In genomic region chr15:58302832-58303231, GRCh38 we compare ENCODE assay signal across 28 cellular contexts.
DNase-seq lines count a peak whose midpoint lies in the region; ATAC-seq, FAIRE-seq and TF ChIP-seq lines count a peak whose summit lies in the region.
"Had no signal": no experiment of that assay in that cellular context is flagged by ENCODE, and none has a peak within 500 bp of the region (broad histone marks: within the 10 kb centered on the region; RNA-seq: fewer than 3 reads in every experiment).

No MANE protein-coding gene starts in this region.

- no peak for TF ChIP-seq POLR2A in HepG2 (IDR thresholded peaks at IDR 0.05; ENCODE audit: insufficient read depth in 1 of 2, low read depth in 2 of 2, low read length in 2 of 2)

- H3K9me3 ChIP-seq in liver (ENCODE audit: control insufficient read depth in 4 of 4, low read length in 3 of 4) (no peaks in the 10 kb centered on the region), HepG2 (ENCODE audit: low read length) (no peaks in the 10 kb centered on the region)
- H3K9me3 ChIP-seq: BE2C, Caco-2, MG63, SJCRH30 had no signal

- H3K9me3 Mint-ChIP-seq in activated CD4-positive, alpha-beta T cell treated with anti-CD3 and anti-CD28 coated beads, Interleukin-2, amount 10 ng/mL, durations not matched to agents 24 days and 14 days = peaks cover 14% of the 10 kb centered on the region
- H3K9me3 Mint-ChIP-seq: HFFc6 had no signal

- H3K79me2 ChIP-seq in HepG2 (ENCODE audit: insufficient read depth, low read length) = no peaks in the 10 kb centered on the region

- peaks cover 27% of the 10 kb centered on the region for H3K4me1 Mint-ChIP-seq in activated CD4-positive, alpha-beta T cell treated with anti-CD3 and anti-CD28 coated beads, Interleukin-2, amount 10 ng/mL, durations not matched to agents 24 days and 14 days
- H3K4me1 Mint-ChIP-seq: IgD-negative memory B cell had no signal

- DNase-seq in HepG2 (ENCODE audit: low spot score) (no peak), MV-4-11 (lab: John Stamatoyannopoulos, UW) (peak; percentile 53), medulla oblongata (ENCODE audit: extremely low spot score) (peak; percentile 52), NCI-H1436 (lab: John Stamatoyannopoulos, UW) (no peak)
- no peak for DNase-seq in activated CD4-positive, alpha-beta T cell treated with anti-CD3 and anti-CD28 coated beads, Interleukin-2, amount 10 ng/mL, durations not matched to agents 24 days and 14 days
- DNase-seq in activated CD4-positive, alpha-beta T cell treated with anti-CD3 and anti-CD28 coated beads for 4 hours = no peak
- DNase-seq: BE2C; Caco-2; CD4-positive, alpha-beta T cell; DMS 273 treated with DMSO at 0.1 percent for 48 hours; DMS79 treated with DMSO at 0.1 percent for 48 hours; GM23248; H9; HFFc6; Kasumi-1; MG63; NCI-H1694 treated with DMSO at 0.1 percent for 48 hours; NCI-H2107; NCI-H446 treated with DMSO at 0.1 percent for 48 hours; NCI-H526 treated with DMSO at 0.1 percent for 48 hours; SJCRH30; T-helper 1 cell had no signal

- no peak overlapping the region for H3K4me2 ChIP-seq in HepG2 (ENCODE audit: low read depth, low read length)

- CTCF ChIA-PET in HepG2 (lab: Yijun Ruan, JAX; ENCODE audit: low intra/inter-chr PET ratio, low total read pairs) = no interaction called here

- H3K27me3 ChIP-seq in liver (ENCODE audit: control insufficient read depth in 4 of 4, insufficient read depth in 4 of 4, low read length in 3 of 4) = no peaks in the 10 kb centered on the region
- H3K27me3 ChIP-seq in HepG2 (ENCODE audit: control insufficient read depth in 1 of 2, insufficient read depth in 2 of 2, low read length in 2 of 2) = no peaks in the 10 kb centered on the region
- H3K27me3 ChIP-seq: BE2C, MG63, SJCRH30 had no signal

- H3K4me1 ChIP-seq in liver (ENCODE audit: control insufficient read depth in 4 of 4, insufficient read depth in 4 of 4, low read length in 3 of 4) (peaks cover 7 to 31% (median 16%) of the 10 kb centered on the region in 4 donors), HepG2 (ENCODE audit: insufficient read depth, low read length) (peaks cover 20% of the 10 kb centered on the region)
- H3K4me1 ChIP-seq: Caco-2, SJCRH30 had no signal

- TF ChIP-seq EP300 in HepG2 (IDR thresholded peaks at IDR 0.05; ENCODE audit: low read depth in 2 of 2, low read length in 2 of 2) (no peak), HepG2 (CRISPR knock-in tag; IDR thresholded peaks at IDR 0.05; ENCODE audit: borderline replicate concordance) (no peak)

- peak overlapping the region in 1 of 2 donors; percentile 52 for H3K27ac ChIP-seq in liver (ENCODE audit: low read depth in 1 of 2, low read length in 2 of 2)
- H3K27ac ChIP-seq in HepG2 (ENCODE audit: extremely low read length, insufficient read depth, low read length) = no peak overlapping the region
- H3K27ac ChIP-seq: GM23248, SJCRH30 had no signal

- ATAC-seq in HepG2 (no peak), HG03280 (IDR thresholded peaks at IDR 0.05; ENCODE audit: unreplicated experiment) (no peak)
- ATAC-seq: GM12878 had no signal

- H3K36me3 Mint-ChIP-seq in activated CD4-positive, alpha-beta T cell treated with anti-CD3 and anti-CD28 coated beads, Interleukin-2, amount 10 ng/mL, durations not matched to agents 24 days and 14 days (ENCODE audit: low read depth) = no peaks in the 10 kb centered on the region
- H3K36me3 Mint-ChIP-seq: IgD-negative memory B cell had no signal

- no peaks in the 10 kb centered on the region for H3K27me3 Mint-ChIP-seq in activated CD4-positive, alpha-beta T cell treated with anti-CD3 and anti-CD28 coated beads, Interleukin-2, amount 10 ng/mL, durations not matched to agents 24 days and 14 days

- H3K36me3 ChIP-seq in liver (ENCODE audit: control insufficient read depth in 4 of 4, insufficient read depth in 3 of 4, low read depth in 1 of 4, low read length in 3 of 4) (no peaks in the 10 kb centered on the region), HepG2 (replicated peaks in 1 of 2; ENCODE audit: control insufficient read depth in 1 of 2, insufficient read depth in 2 of 2, low read length in 2 of 2) (no peaks in the 10 kb centered on the region)
- H3K36me3 ChIP-seq: BE2C, MG63, SJCRH30 had no signal

- WGBS in liver = 88% methylated on average over 1 of the region's 1 CpG
- no CpG with 5 or more reads among the region's 1 CpG for WGBS in HepG2 (ENCODE audit: low lambda C conversion rate)

- no peak for TF ChIP-seq RAD21 in liver (IDR thresholded peaks at IDR 0.05)
- no peak for TF ChIP-seq RAD21 in HepG2 (CRISPR knock-in tag; IDR thresholded peaks at IDR 0.05)

- no peak for FAIRE-seq in HepG2 (lab: Jason Lieb, UNC)
- FAIRE-seq: A204.1, GM12878, HTR-8/SVneo had no signal

- H3K9ac ChIP-seq in liver (ENCODE audit: low read depth in 1 of 2, low read length in 2 of 2) (no peak overlapping the region), HepG2 (ENCODE audit: insufficient read depth, low read depth, low read length) (no peak overlapping the region)
- H3K9ac ChIP-seq: GM23248 had no signal

- no peak overlapping the region for H3K27ac Mint-ChIP-seq in activated CD4-positive, alpha-beta T cell treated with anti-CD3 and anti-CD28 coated beads, Interleukin-2, amount 10 ng/mL, durations not matched to agents 24 days and 14 days
- H3K27ac Mint-ChIP-seq: CD4-positive, alpha-beta T cell; H9; HFFc6; IgD-negative memory B cell had no signal

- POLR2A ChIA-PET in HepG2 (lab: Yijun Ruan, JAX) = no interaction called here

- no peak overlapping the region for H3K4me3 ChIP-seq in liver (ENCODE audit: low read depth in 1 of 3, low read length in 3 of 3)
- H3K4me3 ChIP-seq in HepG2 (replicated peaks in 1 of 3; ENCODE audit: insufficient read depth in 1 of 3, low read depth in 2 of 3, low read length in 3 of 3) = no peak overlapping the region
- H3K4me3 ChIP-seq: GM12878, GM23248, MG63, SJCRH30 had no signal

- intact Hi-C loops in HepG2 (cut with micrococcal nuclease; ENCODE audit: unreplicated experiment) = no loop called here
- intact Hi-C loops in activated CD4-positive, alpha-beta T cell treated with anti-CD3 and anti-CD28 coated beads, Interleukin-2, amount 10 ng/mL, durations not matched to agents 24 days and 14 days (cut with micrococcal nuclease) = no loop called here

- no peak for TF ChIP-seq CTCF in liver (IDR thresholded peaks at IDR 0.05; ENCODE audit: low read depth, low read length, missing input control)
- no peak for TF ChIP-seq CTCF in HepG2 (CRISPR knock-in tag; IDR thresholded peaks at IDR 0.05)

- no TSS peak for BruUV-seq in HepG2 (replicated peaks; lab: Mats Ljungman, UMichigan)

- H4K20me1 ChIP-seq in HepG2 (ENCODE audit: insufficient read depth, low read length) = no peaks in the 10 kb centered on the region

- in situ Hi-C loops in HepG2 (cut with HindIII; ENCODE audit: extremely low pct_ligation_motif_present, low pct_unique_long_range_greater_than_20kb) = no loop called here

- no peak overlapping the region for H3K4me3 Mint-ChIP-seq in activated CD4-positive, alpha-beta T cell treated with anti-CD3 and anti-CD28 coated beads, Interleukin-2, amount 10 ng/mL, durations not matched to agents 24 days and 14 days
- H3K4me3 Mint-ChIP-seq: CD4-positive, alpha-beta T cell; H9; HFFc6; IgD-negative memory B cell had no signal

- H2AFZ ChIP-seq in HepG2 (ENCODE audit: low read length) = no peak overlapping the region
- H2AFZ ChIP-seq: GM23248 had no signal

TF ChIP-seq in liver, 16 proteins besides CTCF, POLR2A, EP300 and RAD21:
- peak; percentile 9 for TF ChIP-seq MAX (IDR thresholded peaks at IDR 0.05)
- TF ChIP-seq FOXA2 (IDR thresholded peaks at IDR 0.05) = no peak
- TF ChIP-seq FOXA1 (IDR thresholded peaks at IDR 0.05) = no peak

TF ChIP-seq in HepG2, 621 proteins besides CTCF, POLR2A, EP300 and RAD21:
- no peak for TF ChIP-seq FOXA1 (IDR thresholded peaks at IDR 0.05)
- no peak for TF ChIP-seq FOXA1 (CRISPR knock-in tag; IDR thresholded peaks at IDR 0.05)
- TF ChIP-seq NR2C2 (CRISPR knock-in tag; IDR thresholded peaks at IDR 0.05; ENCODE audit: borderline replicate concordance) = no peak
- TF ChIP-seq PCBP2 (optimal IDR thresholded peaks at IDR 0.05; ENCODE audit: low read depth, low read length, poor library complexity, severe bottlenecking) = no peak
- TF ChIP-seq, protein P1, sequence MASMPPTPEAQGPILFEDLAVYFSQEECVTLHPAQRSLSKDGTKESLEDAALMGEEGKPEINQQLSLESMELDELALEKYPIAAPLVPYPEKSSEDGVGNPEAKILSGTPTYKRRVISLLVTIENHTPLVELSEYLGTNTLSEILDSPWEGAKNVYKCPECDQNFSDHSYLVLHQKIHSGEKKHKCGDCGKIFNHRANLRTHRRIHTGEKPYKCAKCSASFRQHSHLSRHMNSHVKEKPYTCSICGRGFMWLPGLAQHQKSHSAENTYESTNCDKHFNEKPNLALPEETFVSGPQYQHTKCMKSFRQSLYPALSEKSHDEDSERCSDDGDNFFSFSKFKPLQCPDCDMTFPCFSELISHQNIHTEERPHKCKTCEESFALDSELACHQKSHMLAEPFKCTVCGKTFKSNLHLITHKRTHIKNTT (CRISPR knock-in tag; IDR thresholded peaks at IDR 0.05) = no peak
- TF ChIP-seq MAFG (CRISPR knock-in tag; IDR thresholded peaks at IDR 0.05) = no peak
- no peak for TF ChIP-seq NFIB (CRISPR knock-in tag; IDR thresholded peaks at IDR 0.05; ENCODE audit: borderline replicate concordance)

Comparison
In these comparisons a context has a peak if more than half of its experiments do, and no peak if none do; other contexts are left out.
1. DNase-seq: peak in MV-4-11 (single experiment) and medulla oblongata (single experiment); none in HepG2 (single experiment), activated CD4-positive, alpha-beta T cell treated with anti-CD3 and anti-CD28 coated beads, Interleukin-2, amount 10 ng/mL, durations not matched to agents 24 days and 14 days (single experiment), activated CD4-positive, alpha-beta T cell treated with anti-CD3 and anti-CD28 coated beads for 4 hours (0 of 2) and NCI-H1436 (single experiment).